ENCODE assay signal across 7 cellular contexts in genomic region chr13:62125451-62125850, GRCh38.
"Had no signal": no experiment of that assay in that cellular context is flagged by ENCODE, and none has a peak within 500 bp of the region (broad histone marks: within the 10 kb centered on the region; RNA-seq: fewer than 3 reads in every experiment).

No MANE protein-coding gene starts in this region.

- DNase-seq: GDM1, GF-D8 had no signal

- FAIRE-seq: GM12878, GM12891, GM12892, GM18507, GM19239 had no signal

- ATAC-seq: GM12878 had no signal
